ENCODE assay signal across 17 cellular contexts in the genomic region with DNA sequence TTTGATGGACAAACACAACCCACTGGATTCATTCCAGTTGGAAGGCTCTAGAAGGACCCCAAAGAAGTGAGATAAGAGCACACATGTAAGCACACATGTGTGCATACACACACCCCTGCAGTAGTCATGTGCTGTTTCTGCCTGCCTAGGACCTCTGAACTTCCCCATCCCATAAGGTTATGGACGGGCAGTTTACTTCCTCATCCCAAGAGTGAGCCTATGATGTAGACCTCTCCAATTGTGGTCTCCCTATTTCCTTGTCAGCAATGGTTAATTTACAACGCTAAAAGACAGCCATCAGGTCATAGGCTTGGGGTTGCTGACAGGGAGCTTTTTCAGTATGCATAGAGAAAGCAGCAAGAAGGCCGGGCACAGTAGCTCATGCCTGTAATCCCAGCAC. TPM values are rescaled to one million over a fixed set of nuclear protein-coding genes. Genes with fewer than 3 reads are reported as not detected.
DNase-seq lines count a peak whose midpoint lies in the region; ATAC-seq and TF ChIP-seq lines count a peak whose summit lies in the region.
"Had no signal": no experiment of that assay in that cellular context is flagged by ENCODE, and none has a peak within 500 bp of the region (broad histone marks: within the 10 kb centered on the region; RNA-seq: fewer than 3 reads in every experiment).

No MANE protein-coding gene starts in this region.

- no peak overlapping the region for H3K4me3 Mint-ChIP-seq in H9
- H3K4me3 Mint-ChIP-seq: activated CD4-positive, alpha-beta T cell treated with anti-CD3 and anti-CD28 coated beads for 36 hours; T-helper 1 cell treated with Interleukin-12 subunit alpha and Interleukin-12 subunit beta and Interleukin-4 antibody, amounts not matched to agents 30 μg/mL and 1 μg/mL, for 36 hours had no signal

- peaks cover 47% of the 10 kb centered on the region; the same call in 1 of the 2 replicates for H3K79me2 ChIP-seq in H9 (ENCODE audit: insufficient read depth, low read length)

- H3K18ac ChIP-seq in H9 (ENCODE audit: insufficient read length, low read depth, low read length): no peak overlapping the region

- peaks cover 7% of the 10 kb centered on the region for H3K23me2 ChIP-seq in H9 (ENCODE audit: insufficient read length, low read depth, low read length, poor library complexity, severe bottlenecking)

- no peaks in the 10 kb centered on the region for H3K27me3 Mint-ChIP-seq in H9 (ENCODE audit: low read depth)
- H3K27me3 Mint-ChIP-seq: activated CD4-positive, alpha-beta T cell treated with anti-CD3 and anti-CD28 coated beads for 36 hours; naive thymus-derived CD8-positive, alpha-beta T cell had no signal

- H2BK120ac ChIP-seq in H9 (ENCODE audit: low read depth, low read length, poor library complexity, severe bottlenecking): no peak overlapping the region

- no peaks in the 10 kb centered on the region; a peak in 1 of 5 replicates for H3K9me3 Mint-ChIP-seq in H9
- H3K9me3 Mint-ChIP-seq: naive thymus-derived CD8-positive, alpha-beta T cell; T-helper 1 cell treated with Interleukin-12 subunit alpha and Interleukin-12 subunit beta and Interleukin-4 antibody, amounts not matched to agents 30 μg/mL and 1 μg/mL, for 36 hours had no signal

- H3K4me1 Mint-ChIP-seq in H9: peaks cover 19 to 22% of the 10 kb centered on the region in 2 experiments

- no peak overlapping the region for H2AK5ac ChIP-seq in H9 (ENCODE audit: insufficient read length, low read length)

- H2AFZ ChIP-seq in H9 (ENCODE audit: low read length): no peak overlapping the region

- H4K5ac ChIP-seq in H9 (ENCODE audit: insufficient read length, low read depth, low read length): no peak overlapping the region

- H3K36me3 Mint-ChIP-seq in H9 (ENCODE audit: insufficient read depth in 1 of 3, low read depth in 3 of 3): peaks cover 6 to 17% (median 10%) of the 10 kb centered on the region in 3 experiments; a peak in 5 of 7 replicates

- no peak overlapping the region for H2BK15ac ChIP-seq in H9 (ENCODE audit: low read depth, low read length)

- H3K79me1 ChIP-seq in H9 (ENCODE audit: insufficient read depth, low read depth, low read length, poor library complexity, severe bottlenecking): peaks cover 5% of the 10 kb centered on the region

- H3K9me3 ChIP-seq in H9 (ENCODE audit: control insufficient read depth, low read depth, low read length) (no peaks in the 10 kb centered on the region), SJCRH30 (replicated peaks) (no peaks in the 10 kb centered on the region)
- H3K9me3 ChIP-seq: lower lobe of right lung, Peyer's patch had no signal

- no peak overlapping the region for H3K9ac ChIP-seq in H9 (ENCODE audit: extremely low read depth, insufficient read length, low read length)

- H2BK20ac ChIP-seq in H9 (ENCODE audit: low read depth, low read length, poor library complexity, severe bottlenecking): no peak overlapping the region

- H3K36me3 ChIP-seq in SJCRH30: 0 out of 2 replicates have a peak, but pooled peaks cover 4% of the 10 kb centered on the region
- H3K36me3 ChIP-seq: Peyer's patch had no signal

- H4K20me1 ChIP-seq in H9 (ENCODE audit: control insufficient read depth, insufficient read depth, insufficient read length): no peaks in the 10 kb centered on the region

- no peak overlapping the region for H3K4ac ChIP-seq in H9 (ENCODE audit: low read depth, low read length)

- no peak overlapping the region for H3K56ac ChIP-seq in H9 (ENCODE audit: insufficient read length, low read depth, low read length)

- no peak overlapping the region for H4K91ac ChIP-seq in H9 (ENCODE audit: insufficient read length, low read depth, low read length)

- H3K23ac ChIP-seq in H9 (ENCODE audit: insufficient read length, low read depth, low read length): no peak overlapping the region

- no CpG with 5 or more reads among the region's 3 CpGs for WGBS in H9 (ENCODE audit: extremely low coverage, insufficient read length, low lambda C conversion rate)

- H2BK12ac ChIP-seq in H9 (ENCODE audit: insufficient read length, low read depth, low read length): no peak overlapping the region

- no peak overlapping the region for H3T11ph ChIP-seq in H9 (ENCODE audit: low read length)

- DNase-seq in AML-193 (lab: John Stamatoyannopoulos, UW) (peak; percentile 70 to 71), H9 (no peak), SJCRH30 (no peak), left lobe of liver (ENCODE audit: low spot score) (no peak), NCI-H2196 treated with DMSO at 0.1 percent for 48 hours (lab: John Stamatoyannopoulos, UW; ENCODE audit: unreplicated experiment) (no peak), NCI-H1930 (lab: John Stamatoyannopoulos, UW) (no peak), dermis blood vessel endothelial cell (no peak), inferior parietal cortex (ENCODE audit: extremely low spot score) (no peak)
- DNase-seq: activated CD4-positive, alpha-beta T cell treated with anti-CD3 and anti-CD28 coated beads for 36 hours; central memory CD4-positive, alpha-beta T cell; foreskin melanocyte; lower lobe of right lung; naive thymus-derived CD8-positive, alpha-beta T cell; NCI-H526; Peyer's patch had no signal

- H3K27ac Mint-ChIP-seq in H9: peak overlapping the region in 2 of 3 experiments; percentile 25 to 33; a peak in 1 of 7 replicates
- H3K27ac Mint-ChIP-seq: activated CD4-positive, alpha-beta T cell treated with anti-CD3 and anti-CD28 coated beads for 36 hours; T-helper 1 cell treated with Interleukin-12 subunit alpha and Interleukin-12 subunit beta and Interleukin-4 antibody, amounts not matched to agents 30 μg/mL and 1 μg/mL, for 36 hours had no signal

- no peak overlapping the region for H4K8ac ChIP-seq in H9 (replicated peaks; ENCODE audit: insufficient read length, low read depth, low read length)

- H3K27me3 ChIP-seq in H9 (ENCODE audit: insufficient read depth, low read length): no peaks in the 10 kb centered on the region
- no peaks in the 10 kb centered on the region for H3K27me3 ChIP-seq in SJCRH30
- H3K27me3 ChIP-seq: Peyer's patch had no signal

- peak; percentile 3 for ATAC-seq in left lobe of liver
- ATAC-seq: activated CD4-positive, alpha-beta T cell treated with anti-CD3 and anti-CD28 coated beads for 36 hours; naive thymus-derived CD8-positive, alpha-beta T cell had no signal

- TF ChIP-seq CTCF in H9 (conservative IDR thresholded peaks at IDR 0.05): no peak

- no peak overlapping the region for H3K4me2 ChIP-seq in H9 (ENCODE audit: insufficient read depth, insufficient read length, low read length)

- no peak overlapping the region for H3K14ac ChIP-seq in H9 (ENCODE audit: insufficient read depth, low read length)

- H3K4me1 ChIP-seq in H9 (ENCODE audit: insufficient read depth, low read length) (no peaks in the 10 kb centered on the region), SJCRH30 (peaks cover 48% of the 10 kb centered on the region)

- no peak overlapping the region for H3K4me3 ChIP-seq in SJCRH30
- H3K4me3 ChIP-seq: lower lobe of right lung, Peyer's patch had no signal

- no peak overlapping the region for H3K27ac ChIP-seq in H9 (ENCODE audit: insufficient read length, low read depth, low read length)
- H3K27ac ChIP-seq in SJCRH30: peak overlapping the region; percentile 84
- H3K27ac ChIP-seq: lower lobe of right lung, Peyer's patch had no signal

- no peak overlapping the region for H2BK5ac ChIP-seq in H9 (ENCODE audit: insufficient read length, low read length)

RNA-seq across cellular contexts. Expression of gene ADAR, which starts 15.4 kb away (rescaled TPM):
- total RNA-seq in H9 (2021): 228 and 236 TPM in 2 replicates
- 102 and 104 TPM in 2 replicates for total RNA-seq in SJCRH30 (2014; rRNA removed; shearing (Covaris generic))
- 83.7 TPM for total RNA-seq in left lobe of liver
- 85.4 and 108 TPM in 2 replicates for total RNA-seq in dermis blood vessel endothelial cell

RNA-seq across cellular contexts. Expression of gene CHRNB2, which starts 55.8 kb away (rescaled TPM):
- total RNA-seq in H9 (2021) (1.8 and 1.9 TPM in 2 replicates), left lobe of liver (0.10 TPM), dermis blood vessel endothelial cell (under 0.01 TPM in 1 of 2 replicates, not detected in the other)
- total RNA-seq in SJCRH30 (2014; rRNA removed; shearing (Covaris generic)): 0.08 TPM in 2 replicates
- total RNA-seq: lower lobe of right lung; naive thymus-derived CD8-positive, alpha-beta T cell; subcutaneous adipose tissue had no signal

Comparison
In these comparisons a context has a peak if more than half of its experiments do, and no peak if none do; other contexts are left out.
1. DNase-seq: peak in AML-193 (2 of 2); none in H9 (single experiment), SJCRH30 (0 of 2), left lobe of liver (single experiment), NCI-H2196 treated with DMSO at 0.1 percent for 48 hours (single experiment), NCI-H1930 (0 of 2), dermis blood vessel endothelial cell (single experiment) and inferior parietal cortex (single experiment).